In the genomic region with DNA sequence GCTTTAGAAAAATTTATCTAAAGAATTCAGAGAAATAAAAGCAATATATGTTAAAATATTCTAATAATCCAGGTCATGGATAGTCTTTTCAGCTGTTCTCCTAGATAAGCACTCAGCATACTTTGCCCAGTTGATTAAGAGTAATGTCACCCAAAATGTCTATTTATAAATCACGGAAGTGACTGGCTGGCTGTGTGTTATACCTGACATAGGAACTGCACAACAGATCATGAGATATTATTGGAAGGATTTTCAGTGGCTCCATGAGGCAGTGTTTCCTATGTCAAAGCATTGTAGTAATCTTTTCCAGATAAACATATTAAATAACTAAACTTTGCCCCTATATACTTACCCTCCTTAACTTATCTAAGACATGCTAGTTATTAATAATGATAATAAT, we compare ENCODE assay signal across 17 cellular contexts.
"Had no signal": no experiment of that assay in that cellular context is flagged by ENCODE, and none has a peak within 500 bp of the region (broad histone marks: within the 10 kb centered on the region; RNA-seq: fewer than 3 reads in every experiment).

No MANE protein-coding gene starts in this region.

- H3K27me3 ChIP-seq: adrenal gland, cardiac muscle cell, ovary had no signal

- DNase-seq: activated CD4-positive, alpha-beta memory T cell treated with anti-CD3 and anti-CD28 coated beads for 36 hours; activated CD4-positive, alpha-beta T cell treated with anti-CD3 and anti-CD28 coated beads for 4 hours; activated gamma-delta T cell treated with Interleukin-2 at 50 U/mL for 16 hours; activated T-cell treated with anti-CD3 and anti-CD28 coated beads for 4 hours; adrenal gland; dermis blood vessel endothelial cell; effector memory CD8-positive, alpha-beta T cell; mucosa of descending colon; natural killer cell; ovary; stimulated activated CD4-positive, alpha-beta T cell treated with anti-CD3 and anti-CD28 coated beads, Interleukin-12 subunit alpha, Interleukin-12 subunit beta, amount 100 ng/mL, for 4 hours; stimulated activated CD4-positive, alpha-beta T cell treated with anti-CD3 and anti-CD28 coated beads, Interleukin-1b, Interleukin-23, amount 100 ng/mL, for 48 hours; stimulated activated CD8-positive, alpha-beta memory T cell treated with anti-CD3 and anti-CD28 coated beads, Interleukin-4, amount 100 ng/mL, for 48 hours; stimulated activated naive CD4-positive, alpha-beta T cell; WERI-Rb-1 had no signal

- H3K4me3 ChIP-seq: adrenal gland, cardiac muscle cell, mucosa of descending colon, ovary had no signal

- H3K36me3 ChIP-seq: adrenal gland, cardiac muscle cell, ovary, WERI-Rb-1 had no signal

- H3K27ac ChIP-seq: cardiac muscle cell, ovary, WERI-Rb-1 had no signal

- H3K9me3 ChIP-seq: adrenal gland, mucosa of descending colon, ovary had no signal

- ATAC-seq: activated naive CD4-positive, alpha-beta T cell treated with anti-CD3 and anti-CD28 coated beads, Interleukin-2, amount 50 U/mL, for 72 hours; effector memory CD8-positive, alpha-beta T cell; natural killer cell had no signal
